In the genomic region with DNA sequence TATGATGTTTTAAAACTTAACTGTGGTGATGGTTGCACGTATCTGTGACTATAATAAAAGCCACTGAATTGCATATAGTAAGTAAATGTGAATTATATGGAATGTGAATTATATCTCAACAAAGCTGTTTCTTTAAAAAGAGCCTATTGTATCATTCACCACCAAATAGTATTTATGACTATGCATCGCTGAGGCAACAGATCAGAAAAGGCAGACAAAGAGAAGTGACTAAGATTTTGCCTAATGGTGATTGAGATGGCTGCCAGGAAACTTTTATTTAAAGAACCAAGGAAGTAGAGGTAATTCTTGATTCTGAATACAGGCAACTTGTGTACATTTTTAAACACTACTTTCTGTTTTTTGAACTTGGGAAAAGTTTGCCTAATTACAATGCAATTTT, we compare ENCODE assay signal across 21 cellular contexts.
"Had no signal": no experiment of that assay in that cellular context is flagged by ENCODE, and none has a peak within 500 bp of the region (broad histone marks: within the 10 kb centered on the region; RNA-seq: fewer than 3 reads in every experiment).

No MANE protein-coding gene starts in this region.

- H3K27me3 Mint-ChIP-seq: activated naive CD4-positive, alpha-beta T cell treated with anti-CD3 and anti-CD28 coated beads, Interleukin-2, amount 50 U/mL, for 24 hours; brain; effector memory CD8-positive, alpha-beta T cell had no signal

- H3K27ac ChIP-seq: left ventricle myocardium inferior, prostate gland, sigmoid colon, SK-N-MC, spleen, stomach, thoracic aorta had no signal

- H3K36me3 ChIP-seq: prostate gland, sigmoid colon, thoracic aorta had no signal

- H3K4me1 Mint-ChIP-seq: activated naive CD4-positive, alpha-beta T cell treated with anti-CD3 and anti-CD28 coated beads, Interleukin-2, amount 50 U/mL, for 24 hours; brain; nephron progenitor cell had no signal

- DNase-seq: activated CD4-positive, alpha-beta T cell treated with anti-CD3 and anti-CD28 coated beads, Interleukin-2, amount 50 U/mL, for 48 hours; activated effector memory CD4-positive, alpha-beta T cell treated with anti-CD3 and anti-CD28 coated beads, Interleukin-2, amount 50 U/mL, for 16 hours; amniotic stem cell; cerebellar nuclear complex; dermis blood vessel endothelial cell; effector memory CD8-positive, alpha-beta T cell; hippocampal formation; kidney; left ventricle myocardium inferior; mesendoderm; nephron progenitor cell; occipital lobe; sigmoid colon; spleen; stomach; T-helper 9 cell had no signal

- H3K4me1 ChIP-seq: left ventricle myocardium inferior, prostate gland, sigmoid colon, spleen, stomach had no signal

- H3K27me3 ChIP-seq: sigmoid colon, spleen, stomach had no signal

- ATAC-seq: effector memory CD8-positive, alpha-beta T cell had no signal

- H3K9me3 Mint-ChIP-seq: activated naive CD4-positive, alpha-beta T cell treated with anti-CD3 and anti-CD28 coated beads, Interleukin-2, amount 50 U/mL, for 24 hours; brain; effector memory CD8-positive, alpha-beta T cell had no signal

- H3K4me3 Mint-ChIP-seq: activated naive CD4-positive, alpha-beta T cell treated with anti-CD3 and anti-CD28 coated beads, Interleukin-2, amount 50 U/mL, for 24 hours; brain; effector memory CD8-positive, alpha-beta T cell; nephron progenitor cell had no signal

- H3K27ac Mint-ChIP-seq: brain; effector memory CD8-positive, alpha-beta T cell; nephron progenitor cell had no signal

- H3K9me3 ChIP-seq: left ventricle myocardium inferior, prostate gland, sigmoid colon, spleen, stomach, thoracic aorta had no signal

- H3K4me3 ChIP-seq: left ventricle myocardium inferior, prostate gland, sigmoid colon, SK-N-MC, spleen, stomach, thoracic aorta had no signal
